1 cellular context compared by ENCODE assay signal in the genomic region with DNA sequence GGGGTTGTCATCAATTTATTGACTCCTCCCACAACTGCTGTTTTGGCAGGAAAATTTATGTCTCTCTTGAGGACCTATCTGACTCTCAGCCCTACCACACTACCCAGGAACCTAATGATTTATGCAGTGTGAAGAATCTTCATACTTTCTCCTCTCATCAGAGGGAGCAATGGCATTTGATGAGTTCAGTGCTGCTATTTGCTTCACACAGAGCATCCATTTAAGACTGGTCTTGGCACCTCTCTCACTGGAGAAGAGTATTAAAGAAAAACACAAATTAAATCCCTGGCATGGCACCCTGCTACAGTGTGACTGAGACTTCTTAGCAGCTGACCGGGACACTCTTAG.
TF ChIP-seq lines count a peak whose summit lies in the region.

No MANE protein-coding gene starts in this region.

TF ChIP-seq in GM23338, 12 proteins besides CTCF, POLR2A, EP300 and RAD21 (continued from another document):
- TF ChIP-seq ZNF462 (CRISPR knock-in tag; IDR thresholded peaks at IDR 0.05): no peak
- TF ChIP-seq JUNB (IDR thresholded peaks at IDR 0.05; ENCODE audit: unreplicated experiment): no peak
- no peak for TF ChIP-seq ZNF114 (CRISPR knock-in tag; IDR thresholded peaks at IDR 0.05)
